Comparison of ENCODE assay signal across 25 cellular contexts in the genomic region with DNA sequence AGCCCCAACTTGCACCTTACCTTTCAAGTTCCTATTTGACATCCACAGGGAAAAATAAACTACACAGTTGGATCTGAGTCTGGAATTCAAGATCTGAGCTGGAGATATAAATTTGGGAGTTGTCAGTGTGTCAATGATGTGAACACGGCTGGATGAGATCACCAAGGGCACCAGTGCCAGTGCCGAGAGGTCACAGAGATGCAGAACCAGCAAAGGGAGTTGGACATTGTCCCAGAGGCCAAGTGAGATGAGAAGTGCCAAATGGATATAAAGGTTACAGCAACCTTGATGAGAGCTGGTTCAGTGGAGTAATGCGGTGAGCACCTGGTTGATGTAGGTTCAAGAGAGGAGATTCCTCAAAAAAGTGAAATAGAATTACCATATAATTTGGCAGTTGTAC. TPM values are rescaled to one million over a fixed set of nuclear protein-coding genes. Genes with fewer than 3 reads are reported as not detected.
DNase-seq lines count a peak whose midpoint lies in the region; ATAC-seq and TF ChIP-seq lines count a peak whose summit lies in the region.
"Had no signal": no experiment of that assay in that cellular context is flagged by ENCODE, and none has a peak within 500 bp of the region (broad histone marks: within the 10 kb centered on the region; RNA-seq: fewer than 3 reads in every experiment).

No MANE protein-coding gene starts in this region.

- H3K27ac ChIP-seq in adrenal gland = no peak overlapping the region
- H3K27ac ChIP-seq in heart left ventricle = peak overlapping the region in 10 of 12 donors; percentile 58 to 89 (median 69)
- peak overlapping the region; percentile 36 for H3K27ac ChIP-seq in right cardiac atrium (ENCODE audit: low read length)
- peak overlapping the region; percentile 49 for H3K27ac ChIP-seq in skeletal muscle tissue (ENCODE audit: low read depth, low read length)
- H3K27ac ChIP-seq in upper lobe of left lung = no peak overlapping the region
- H3K27ac ChIP-seq: GM23248, SJSA1 had no signal

- TF ChIP-seq CTCF in adrenal gland (IDR thresholded peaks at IDR 0.05) = no peak
- no peak for TF ChIP-seq CTCF in heart left ventricle (IDR thresholded peaks at IDR 0.05)
- no peak for TF ChIP-seq CTCF in upper lobe of left lung (IDR thresholded peaks at IDR 0.05)

- intact Hi-C loops in adrenal gland (cut with DNase I) = no loop called here
- intact Hi-C loops in heart left ventricle (cut with DNase I) = no loop called here
- intact Hi-C loops in right cardiac atrium (cut with DNase I) = no loop called here

- no peak for TF ChIP-seq POLR2A in adrenal gland (IDR thresholded peaks at IDR 0.05)
- no peak for TF ChIP-seq POLR2A in heart left ventricle (IDR thresholded peaks at IDR 0.05)
- TF ChIP-seq POLR2A in upper lobe of left lung (IDR thresholded peaks at IDR 0.05) = no peak

- WGBS in adrenal gland, 4 donors = 24 to 54% (median 48%) methylated on average over 3 of the region's 3 CpGs
- 56 to 65% (median 59%) methylated on average over 3 of the region's 3 CpGs for WGBS in heart left ventricle, 4 donors
- 77% methylated on average over 3 of the region's 3 CpGs for WGBS in right cardiac atrium
- WGBS in upper lobe of left lung, 2 donors = 88 to 100% methylated on average over 3 of the region's 3 CpGs

- ATAC-seq in heart left ventricle (peak; percentile 72 to 87 (median 76)), right cardiac atrium (peak; percentile 23 to 50), upper lobe of left lung (ENCODE audit: low FRiP score in 2 of 2) (no peak)
- ATAC-seq: GM12878, K562, PC-3 had no signal

- H3K36me3 ChIP-seq in adrenal gland (replicated peaks in 1 of 2) = no peaks in the 10 kb centered on the region
- peaks cover 0 to 10% (median 0%) of the 10 kb centered on the region in 9 donors for H3K36me3 ChIP-seq in heart left ventricle
- peaks cover 0 to 2% (median 0%) of the 10 kb centered on the region in 3 donors for H3K36me3 ChIP-seq in skeletal muscle tissue (ENCODE audit: control insufficient read depth in 3 of 3, insufficient read depth in 3 of 3, low read length in 3 of 3)
- no peaks in the 10 kb centered on the region for H3K36me3 ChIP-seq in upper lobe of left lung

- no peak for TF ChIP-seq EP300 in upper lobe of left lung (IDR thresholded peaks at IDR 0.05)

- H3K27me3 ChIP-seq in adrenal gland = no peaks in the 10 kb centered on the region
- no peaks in the 10 kb centered on the region for H3K27me3 ChIP-seq in heart left ventricle
- H3K27me3 ChIP-seq in right cardiac atrium (ENCODE audit: control insufficient read depth, insufficient read depth) = no peaks in the 10 kb centered on the region
- no peaks in the 10 kb centered on the region for H3K27me3 ChIP-seq in skeletal muscle tissue (ENCODE audit: control insufficient read depth in 3 of 3, insufficient read depth in 3 of 3, low read length in 3 of 3)
- no peaks in the 10 kb centered on the region for H3K27me3 ChIP-seq in upper lobe of left lung
- H3K27me3 ChIP-seq: MG63, SJSA1 had no signal

- H3K9me3 ChIP-seq in adrenal gland (replicated peaks in 1 of 3) (no peaks in the 10 kb centered on the region), heart left ventricle (peaks cover 0 to 17% (median 0%) of the 10 kb centered on the region in 12 donors), right cardiac atrium (ENCODE audit: control insufficient read depth, low read length) (no peaks in the 10 kb centered on the region), skeletal muscle tissue (ENCODE audit: control insufficient read depth in 3 of 3, low read length in 3 of 3) (no peaks in the 10 kb centered on the region), upper lobe of left lung (no peaks in the 10 kb centered on the region)

- H3K4me3 ChIP-seq in adrenal gland = no peak overlapping the region
- no peak overlapping the region for H3K4me3 ChIP-seq in heart left ventricle
- H3K4me3 ChIP-seq in right cardiac atrium (ENCODE audit: low read length) = no peak overlapping the region
- H3K4me3 ChIP-seq in skeletal muscle tissue (ENCODE audit: low read length in 3 of 3) = no peak overlapping the region
- no peak overlapping the region for H3K4me3 ChIP-seq in upper lobe of left lung
- H3K4me3 ChIP-seq: GM12878, GM23248, K562, MG63, SJSA1 had no signal

- DNase-seq in adrenal gland (peak in 5 of 7 donors; percentile 31 to 66 (median 54)), heart left ventricle (peak in 4 of 5 donors; percentile 71 to 84 (median 76)), right cardiac atrium (no peak), upper lobe of left lung (no peak), OCI-M2 (lab: John Stamatoyannopoulos, UW; ENCODE audit: unreplicated experiment) (no peak), Kasumi-1 (lab: John Stamatoyannopoulos, UW) (no peak)
- DNase-seq: C1 segment of cervical spinal cord; CD4-positive, alpha-beta memory T cell; COR-L47; EL; GDM1; GM23248; H7; MG63; NCI-H1105 treated with DMSO at 0.1 percent for 48 hours; NCI-H146; NCI-H1930; NCI-H2107; NCI-H524; NCI-H774; PC-3 had no signal

- H3K4me1 ChIP-seq in adrenal gland (replicated peaks in 1 of 2) (no peaks in the 10 kb centered on the region), heart left ventricle (peaks cover 0 to 50% (median 17%) of the 10 kb centered on the region in 12 donors), right cardiac atrium (ENCODE audit: control insufficient read depth, insufficient read depth, low read length) (peaks cover 8% of the 10 kb centered on the region), skeletal muscle tissue (ENCODE audit: control insufficient read depth in 3 of 3, insufficient read depth in 3 of 3, low read length in 3 of 3) (peaks cover 39 to 53% (median 48%) of the 10 kb centered on the region in 3 donors), upper lobe of left lung (peaks cover 0 to 14% (median 12%) of the 10 kb centered on the region in 4 donors)

- no peak overlapping the region for H3K9ac ChIP-seq in skeletal muscle tissue (ENCODE audit: low read depth in 1 of 3, low read length in 3 of 3)
- H3K9ac ChIP-seq: GM23248 had no signal

RNA-seq across cellular contexts. Expression of gene LRRFIP1, which starts 24.8 kb away (rescaled TPM):
- total RNA-seq in adrenal gland (10 to 100 TPM; 18.7 to 79.7 (median 51.8) TPM), heart left ventricle (100 to 1,000 TPM in 8 of 9 donors, 10 to 100 TPM in 1; 78.7 to 151 (median 111) TPM), right cardiac atrium (100 to 1,000 TPM in 1 of 4 donors, 10 to 100 TPM in 3; 85.6 to 106 (median 87.8) TPM), skeletal muscle tissue (65.8 TPM), upper lobe of left lung (100 to 1,000 TPM; 185 to 291 (median 242) TPM)
- polyA plus RNA-seq in adrenal gland (10 to 100 TPM; 44.6 to 63.1 (median 57.4) TPM), heart left ventricle (100 to 1,000 TPM in 1 of 2 donors, 10 to 100 TPM in 1; 87.6 to 128 TPM), right cardiac atrium (61.9 TPM)

Comparison
In these comparisons a context has a peak if more than half of its experiments do, and no peak if none do; other contexts are left out.
1. DNase-seq: peak in adrenal gland (5 of 7) and heart left ventricle (4 of 5); none in right cardiac atrium (0 of 3), upper lobe of left lung (0 of 2), OCI-M2 (single experiment) and Kasumi-1 (0 of 2).
2. H3K27ac ChIP-seq: peak in heart left ventricle (10 of 12), right cardiac atrium (single experiment) and skeletal muscle tissue (single experiment); none in adrenal gland (0 of 5) and upper lobe of left lung (0 of 4).
3. ATAC-seq: peak in heart left ventricle (4 of 4) and right cardiac atrium (2 of 2); none in upper lobe of left lung (0 of 2).